Comparison of ENCODE assay signal across 20 cellular contexts in the genomic region with DNA sequence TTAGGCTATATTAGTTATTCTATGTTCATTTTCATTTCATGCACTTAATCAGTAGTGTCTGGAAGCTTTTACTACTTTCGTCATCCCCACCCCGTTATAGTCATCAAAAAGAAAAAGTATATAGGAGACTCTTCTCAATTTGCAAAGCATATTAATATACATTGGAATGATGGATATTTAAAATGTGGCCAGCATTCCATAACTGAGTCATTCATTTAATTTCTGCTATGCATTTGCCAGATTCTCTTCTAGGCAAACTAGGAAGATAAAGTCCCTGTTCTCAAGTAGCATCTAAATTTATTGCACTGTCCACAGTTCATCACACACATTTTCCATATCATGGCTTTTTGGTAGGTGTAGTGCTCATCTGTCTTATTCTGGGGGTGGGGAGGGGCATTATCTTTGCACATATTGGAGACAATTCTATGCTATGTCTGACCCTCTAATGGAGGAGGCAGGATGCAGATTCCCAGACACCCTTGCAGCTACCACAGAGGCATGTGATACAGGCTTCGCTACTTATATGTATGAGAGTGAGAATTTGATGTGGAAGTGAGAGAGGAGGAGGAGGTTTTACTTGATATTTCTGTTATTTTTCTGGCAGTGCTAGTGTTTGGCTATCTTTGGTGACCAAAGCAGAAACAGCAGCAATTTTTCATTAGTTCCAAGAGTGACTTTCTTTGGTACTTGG.
"Had no signal": no experiment of that assay in that cellular context is flagged by ENCODE, and none has a peak within 500 bp of the region (broad histone marks: within the 10 kb centered on the region; RNA-seq: fewer than 3 reads in every experiment).

No MANE protein-coding gene starts in this region.

- DNase-seq: KBM-7, MV-4-11, NCI-H1048, NCI-H1105, NCI-H1436 treated with DMSO at 0.1 percent for 48 hours, NCI-H1694, NCI-H187 treated with DMSO at 0.1 percent for 48 hours, NCI-H2081, NCI-H2107, NCI-H2227 treated with DMSO at 0.1 percent for 48 hours, NCI-H510A, NCI-H524 treated with DMSO at 0.1 percent for 48 hours, NCI-H69, NCI-H774, Right ventricle myocardium superior, RPMI8226, SIG-M5 had no signal

- H3K4me1 ChIP-seq: SJSA1 had no signal

- H3K9me3 ChIP-seq: SJSA1 had no signal

- H3K36me3 ChIP-seq: SJSA1 had no signal

- H3K27ac ChIP-seq: HL-60, SJSA1, SK-N-MC had no signal

- H3K4me3 ChIP-seq: SJSA1, SK-N-MC had no signal
